ENCODE assay signal across 7 cellular contexts in genomic region chr5:119315516-119315949, GRCh38. TPM values are rescaled to one million over a fixed set of nuclear protein-coding genes. Genes with fewer than 3 reads are reported as not detected.
DNase-seq lines count a peak whose midpoint lies in the region; ATAC-seq, FAIRE-seq and TF ChIP-seq lines count a peak whose summit lies in the region.

No MANE protein-coding gene starts in this region.

- H3K27me3 ChIP-seq in parathyroid adenoma (ENCODE audit: control insufficient read depth, insufficient read depth, low read length) = no peaks in the 10 kb centered on the region
- no peaks in the 10 kb centered on the region for H3K27me3 ChIP-seq in neural progenitor cell

- H3K36me3 ChIP-seq in parathyroid adenoma (ENCODE audit: control insufficient read depth, insufficient read depth, low read length) (no peaks in the 10 kb centered on the region), neural progenitor cell (no peaks in the 10 kb centered on the region)

- no peaks in the 10 kb centered on the region for H3K9me3 Mint-ChIP-seq in neural progenitor cell

- DNase-seq in GM12891 (ENCODE audit: insufficient read length, low spot score) (peak; percentile 25), HTR-8/SVneo (ENCODE audit: insufficient read length, low spot score) (peak; percentile 44), T-helper 2 cell (peak in 3 of 5 experiments; percentile 39 to 87 (median 62)), neural progenitor cell (ENCODE audit: low spot score) (no peak)
- DNase-seq in effector CD8-positive, alpha-beta T cell (lab: John Stamatoyannopoulos, UW) = peak; percentile 12

- H3K27ac Mint-ChIP-seq in neural progenitor cell = no peak overlapping the region

- H4K20me1 ChIP-seq in neural progenitor cell (ENCODE audit: low read depth) = no peaks in the 10 kb centered on the region

- peaks cover 4% of the 10 kb centered on the region for H3K36me3 Mint-ChIP-seq in neural progenitor cell

- H3K27ac ChIP-seq in parathyroid adenoma (no peak overlapping the region), neural progenitor cell (no peak overlapping the region)

- H3K4me1 ChIP-seq in parathyroid adenoma = no peaks in the 10 kb centered on the region
- no peaks in the 10 kb centered on the region for H3K4me1 ChIP-seq in neural progenitor cell

- H3K4me1 Mint-ChIP-seq in neural progenitor cell = peaks cover 8% of the 10 kb centered on the region

- no peak for TF ChIP-seq CTCF in parathyroid adenoma (IDR thresholded peaks at IDR 0.05)
- TF ChIP-seq CTCF in neural progenitor cell (IDR thresholded peaks at IDR 0.05) = no peak

- FAIRE-seq in GM12891 (lab: Jason Lieb, UNC) = peak; percentile 45
- no peak for FAIRE-seq in HTR-8/SVneo (lab: Jason Lieb, UNC)

- H3F3A ChIP-seq in neural progenitor cell (ENCODE audit: low read depth) = no peaks in the 10 kb centered on the region

- H2AFZ ChIP-seq in parathyroid adenoma (peak overlapping the region; percentile 50), neural progenitor cell (replicated peaks) (no peak overlapping the region)

- H3K9me3 ChIP-seq in parathyroid adenoma (ENCODE audit: control insufficient read depth, low read length) (no peaks in the 10 kb centered on the region), neural progenitor cell (ENCODE audit: low read depth) (no peaks in the 10 kb centered on the region)

- H3K79me2 ChIP-seq in parathyroid adenoma (no peaks in the 10 kb centered on the region), neural progenitor cell (ENCODE audit: low read depth) (no peaks in the 10 kb centered on the region)

- H3K4me3 ChIP-seq in parathyroid adenoma (ENCODE audit: low read depth, low read length) (no peak overlapping the region), neural progenitor cell (no peak overlapping the region)

- TF ChIP-seq POLR2A in GM12891 (IDR thresholded peaks at IDR 0.05; ENCODE audit: low read depth, low read length) = no peak

- ATAC-seq in GM21528 (IDR thresholded peaks at IDR 0.05; ENCODE audit: low FRiP score, unreplicated experiment) = peak; percentile 70

- peaks cover 2% of the 10 kb centered on the region for H3K27me3 Mint-ChIP-seq in neural progenitor cell (ENCODE audit: insufficient read depth, low read depth)

- H3K4me3 Mint-ChIP-seq in neural progenitor cell = no peak overlapping the region

- H3K9ac ChIP-seq in parathyroid adenoma (no peak overlapping the region), neural progenitor cell (no peak overlapping the region)

- H3K4me2 ChIP-seq in parathyroid adenoma (ENCODE audit: low read length) (no peak overlapping the region), neural progenitor cell (no peak overlapping the region)

TF ChIP-seq in GM12891, 5 proteins besides CTCF, POLR2A, EP300 and RAD21:
- TF ChIP-seq SPI1 (IDR thresholded peaks at IDR 0.05; ENCODE audit: low read depth, low read length) (0 out of 2 replicates have a peak, but pooled peaks have one; percentile 7), PAX5 (IDR thresholded peaks at IDR 0.05; ENCODE audit: insufficient read depth, low read length, severe bottlenecking) (no peak)
TF ChIP-seq in GM12891: peak in this region for 1.

RNA-seq across cellular contexts. Expression of gene TNFAIP8, which starts 40.3 kb away (rescaled TPM):
- polyA plus RNA-seq in GM12891 (2012; ENCODE audit: low read depth, missing spikeins) = 82.8 TPM
- 35.6 and 40.6 TPM in 2 replicates for total RNA-seq in neural progenitor cell (ENCODE audit: low replicate concordance)
